8 cellular contexts compared by ENCODE assay signal in genomic region chr13:32669030-32669646, GRCh38.
DNase-seq lines count a peak whose midpoint lies in the region; ATAC-seq, FAIRE-seq and TF ChIP-seq lines count a peak whose summit lies in the region.

No MANE protein-coding gene starts in this region.

- 0 out of 6 replicates have a peak, but pooled peaks of 1 of the 2 experiments have one; percentile 42 for ATAC-seq in A549

- no peak for TF ChIP-seq POLR2A in A549 (IDR thresholded peaks at IDR 0.05; ENCODE audit: low read length)

- POLR2A ChIA-PET in A549 (lab: Yijun Ruan, JAX) = interaction anchor here (0.6 kb wide), 1 partner anchor 562 kb away, joined by 3 read pairs; no protein-coding TSS in a partner anchor

- FAIRE-seq in A549 (lab: Jason Lieb, UNC) (no peak), TTC549 (lab: Jason Lieb, UNC) (peak; percentile 84)

- DNase-seq in A549 (ENCODE audit: low read depth in 1 of 2, low spot score in 1 of 2) (peak; percentile 3 to 48), GM03348 (ENCODE audit: low spot score) (peak; percentile 45), NCI-H1436 treated with DMSO at 0.1 percent for 48 hours (lab: John Stamatoyannopoulos, UW) (peak; percentile 12), glutamatergic neuron (no peak), superior temporal gyrus (ENCODE audit: extremely low spot score) (peak; percentile 40), T-helper 9 cell (no peak)
- no peak for DNase-seq in activated T-cell treated with anti-CD3 and anti-CD28 coated beads, Interleukin-2, amount 50 U/mL, for 48 hours

- 63% methylated on average over 3 of the region's 3 CpGs for WGBS in A549 (ENCODE audit: missing lambda C conversion rate)

- no peak for TF ChIP-seq EP300 in A549 (IDR thresholded peaks at IDR 0.05)

- peak; percentile 25 to 35; a peak in 3 of 5 replicates for TF ChIP-seq RAD21 in A549 (conservative IDR thresholded peaks at IDR 0.05 in 1 of 2, IDR thresholded peaks at IDR 0.05 in 1 of 2)

- CTCF ChIA-PET in A549 (lab: Yijun Ruan, JAX) = interaction anchor here (0.6 to 2.1 kb wide), 18 partner anchors 9 to 662 kb away, joined by 3 to 9 read pairs (median 4); partner anchors contain the start of gene PDS5B

- H3K4me3 Mint-ChIP-seq in glutamatergic neuron (ENCODE audit: unreplicated experiment) = no peak overlapping the region

- no peak overlapping the region for H3K4me3 ChIP-seq in A549

- peaks cover 3% of the 10 kb centered on the region; the same call in 1 of the 3 replicates for H3K9me3 ChIP-seq in A549

- H3K4me1 ChIP-seq in A549 = no peaks in the 10 kb centered on the region

- H3K4me1 Mint-ChIP-seq in glutamatergic neuron (ENCODE audit: low read depth, unreplicated experiment) = no peaks in the 10 kb centered on the region

- no peaks in the 10 kb centered on the region for H3K27me3 Mint-ChIP-seq in glutamatergic neuron (ENCODE audit: unreplicated experiment)

- H3K27ac ChIP-seq in A549 = no peak overlapping the region

- no peak overlapping the region for H3K4me2 ChIP-seq in A549

- peaks cover 3% of the 10 kb centered on the region for H3K9me3 Mint-ChIP-seq in glutamatergic neuron (ENCODE audit: unreplicated experiment)

- TF ChIP-seq CTCF in A549 (IDR thresholded peaks at IDR 0.05) = peak; percentile 59
- TF ChIP-seq CTCF in glutamatergic neuron (IDR thresholded peaks at IDR 0.05; ENCODE audit: partially characterized antibody, unreplicated experiment) = peak; percentile 84

- H3K27ac Mint-ChIP-seq in glutamatergic neuron (ENCODE audit: unreplicated experiment) = no peak overlapping the region

- H3K36me3 Mint-ChIP-seq in glutamatergic neuron (ENCODE audit: unreplicated experiment) = no peaks in the 10 kb centered on the region

TF ChIP-seq in A549, 52 proteins besides CTCF, POLR2A, EP300 and RAD21:
- TF ChIP-seq HEYL (CRISPR knock-in tag; IDR thresholded peaks at IDR 0.05) = no peak
- peak; percentile 42 for TF ChIP-seq SMC3 (IDR thresholded peaks at IDR 0.05)

Comparison
In these comparisons a context has a peak if more than half of its experiments do, and no peak if none do; other contexts are left out.
1. DNase-seq: peak in A549 (2 of 2), GM03348 (single experiment), NCI-H1436 treated with DMSO at 0.1 percent for 48 hours (single experiment) and superior temporal gyrus (single experiment); none in glutamatergic neuron (single experiment), activated T-cell treated with anti-CD3 and anti-CD28 coated beads, Interleukin-2, amount 50 U/mL, for 48 hours (0 of 2) and T-helper 9 cell (single experiment).